ENCODE assay signal across 1 cellular context in genomic region chr20:33650111-33650752, GRCh38.
TF ChIP-seq lines count a peak whose summit lies in the region.

No MANE protein-coding gene starts in this region.

TF ChIP-seq in HepG2, 621 proteins besides CTCF, POLR2A, EP300 and RAD21 (continued from another document):
- TF ChIP-seq ZNF710 (CRISPR knock-in tag; IDR thresholded peaks at IDR 0.05; ENCODE audit: borderline replicate concordance) (no peak), ZNF678 (CRISPR knock-in tag; IDR thresholded peaks at IDR 0.05) (no peak), ZNF891 (CRISPR knock-in tag; IDR thresholded peaks at IDR 0.05) (no peak), ZHX2 (IDR thresholded peaks at IDR 0.05; ENCODE audit: low read depth) (no peak), ZHX2 (CRISPR knock-in tag; IDR thresholded peaks at IDR 0.05; ENCODE audit: borderline replicate concordance) (no peak), PAF1 (CRISPR knock-in tag; IDR thresholded peaks at IDR 0.05) (peak; percentile 30; the same call in 1 of the 2 replicates), ZNF746 (CRISPR knock-in tag; IDR thresholded peaks at IDR 0.05) (no peak), PCBP1 (IDR thresholded peaks at IDR 0.05; ENCODE audit: borderline replicate concordance, low read depth, low read length) (no peak)
